ENCODE assay signal across 8 cellular contexts in the genomic region with DNA sequence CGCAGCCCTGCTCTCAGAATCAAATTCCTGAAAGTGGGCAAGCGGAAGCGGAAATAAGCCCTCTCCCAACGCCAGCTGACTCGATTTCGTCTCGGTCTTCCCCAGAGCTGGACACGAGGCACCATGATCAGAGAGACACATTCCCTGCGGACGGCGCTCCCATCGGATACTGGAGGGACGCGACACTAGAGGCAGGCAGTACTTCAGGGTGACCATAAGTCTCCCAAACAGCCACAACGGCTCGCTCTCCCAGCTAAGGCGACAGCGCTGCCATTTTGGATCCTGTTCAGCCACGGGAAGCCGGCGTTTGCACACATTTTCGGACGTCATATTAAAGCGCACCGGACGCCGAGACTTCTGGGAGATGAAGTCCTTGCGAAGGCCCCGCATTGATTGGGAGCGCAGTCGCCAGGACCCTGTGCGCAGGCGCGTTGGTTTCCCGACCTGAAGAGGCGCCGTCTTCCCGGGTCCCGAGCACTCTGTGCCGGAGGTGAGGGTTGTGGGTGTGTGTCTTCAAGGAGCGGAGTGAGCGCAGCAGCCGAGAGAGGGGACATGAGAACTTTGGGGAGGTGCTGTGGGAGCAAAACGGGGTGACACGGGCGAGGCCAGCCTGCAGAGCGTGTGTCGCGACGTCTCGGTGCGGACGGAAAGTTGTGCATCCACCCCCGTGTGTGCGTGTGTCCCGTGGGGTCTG. TPM values are rescaled to one million over a fixed set of nuclear protein-coding genes. Genes with fewer than 3 reads are reported as not detected.
DNase-seq lines count a peak whose midpoint lies in the region; ATAC-seq and TF ChIP-seq lines count a peak whose summit lies in the region.

ZNF2 (plus strand) TSS at position 439 of the 694 bp plus-strand sequence. CDS start 10,418 bp downstream, outside the sequence.

- ATAC-seq in GM19452 (IDR thresholded peaks at IDR 0.05; ENCODE audit: unreplicated experiment) (peak; percentile 89), HG03575 (IDR thresholded peaks at IDR 0.05; ENCODE audit: extremely low read depth, insufficient number of reproducible peaks, low FRiP score, unreplicated experiment) (peak; percentile 82)

- intact Hi-C loops in CD4-positive, alpha-beta memory T cell (cut with micrococcal nuclease): loop anchor here (1.0 kb wide), 4 partner anchors 42 to 237 kb away; partner anchors contain the start of genes FAHD2A and ZNF892
- intact Hi-C loops in activated CD4-positive, alpha-beta memory T cell treated with anti-CD3 and anti-CD28 coated beads for 36 hours (cut with micrococcal nuclease): loop anchor here (1.0 to 5.0 kb wide), 5 partner anchors 42 to 237 kb away; partner anchors contain the start of genes FAHD2A, MAL and ZNF892
- intact Hi-C loops in dorsolateral prefrontal cortex (cut with DNase I): loop anchor here (2.0 kb wide), 2 partner anchors 41 to 43 kb away; partner anchors contain the start of gene ZNF892 (in 2 of the 2)

- CTCF ChIA-PET in CD4-positive, alpha-beta memory T cell (lab: Charles Lee; ENCODE audit: partially characterized antibody): interaction anchor here (0.8 to 2.4 kb wide), 11 partner anchors 9 to 143 kb away, joined by 3 to 18 read pairs (median 4); partner anchors contain the start of genes MAL and MRPS5
- CTCF ChIA-PET in activated CD4-positive, alpha-beta memory T cell treated with anti-CD3 and anti-CD28 coated beads for 36 hours (lab: Charles Lee): interaction anchor here (0.9 to 2.1 kb wide), 9 partner anchors 27 to 208 kb away, joined by 3 to 8 read pairs (median 4); partner anchors contain the start of gene MRPS5

- no peaks in the 10 kb centered on the region for H3K27me3 ChIP-seq in CD4-positive, alpha-beta memory T cell (ENCODE audit: insufficient read depth, low read length)
- no peaks in the 10 kb centered on the region for H3K27me3 ChIP-seq in dorsolateral prefrontal cortex
- H3K27me3 ChIP-seq in liver (ENCODE audit: control insufficient read depth in 4 of 4, insufficient read depth in 4 of 4, low read length in 3 of 4): no peaks in the 10 kb centered on the region

- H3K4me1 ChIP-seq in CD4-positive, alpha-beta memory T cell (ENCODE audit: insufficient read depth, low read length): peaks cover 21% of the 10 kb centered on the region
- H3K4me1 ChIP-seq in liver (ENCODE audit: control insufficient read depth in 4 of 4, insufficient read depth in 4 of 4, low read length in 3 of 4): peaks cover 2 to 19% (median 18%) of the 10 kb centered on the region in 4 donors

- TF ChIP-seq RAD21 in liver (IDR thresholded peaks at IDR 0.05): no peak

- H3K9me3 Mint-ChIP-seq in CD4-positive, alpha-beta memory T cell: peaks cover 0 to 7% (median 0%) of the 10 kb centered on the region in 8 donors
- no peaks in the 10 kb centered on the region for H3K9me3 Mint-ChIP-seq in activated CD4-positive, alpha-beta memory T cell treated with anti-CD3 and anti-CD28 coated beads for 36 hours

- H3K36me3 ChIP-seq in CD4-positive, alpha-beta memory T cell (ENCODE audit: insufficient read depth, low read length): no peaks in the 10 kb centered on the region
- no peaks in the 10 kb centered on the region for H3K36me3 ChIP-seq in liver (ENCODE audit: control insufficient read depth in 4 of 4, insufficient read depth in 3 of 4, low read depth in 1 of 4, low read length in 3 of 4)

- no peaks in the 10 kb centered on the region for H3K27me3 Mint-ChIP-seq in CD4-positive, alpha-beta memory T cell
- H3K27me3 Mint-ChIP-seq in activated CD4-positive, alpha-beta memory T cell treated with anti-CD3 and anti-CD28 coated beads for 36 hours: no peaks in the 10 kb centered on the region

- H3K27ac Mint-ChIP-seq in CD4-positive, alpha-beta memory T cell: peak within 1 kb of the TSS; percentile 94 to 99 (median 98)
- H3K27ac Mint-ChIP-seq in activated CD4-positive, alpha-beta memory T cell treated with anti-CD3 and anti-CD28 coated beads for 36 hours: peak within 1 kb of the TSS; percentile 93

- H3K4me1 Mint-ChIP-seq in CD4-positive, alpha-beta memory T cell: peaks cover 24 to 40% (median 34%) of the 10 kb centered on the region in 4 donors
- peaks cover 33% of the 10 kb centered on the region for H3K4me1 Mint-ChIP-seq in activated CD4-positive, alpha-beta memory T cell treated with anti-CD3 and anti-CD28 coated beads for 36 hours (ENCODE audit: low read depth)

- H3K36me3 Mint-ChIP-seq in CD4-positive, alpha-beta memory T cell: peaks cover 9 to 11% of the 10 kb centered on the region in 2 donors
- peaks cover 7% of the 10 kb centered on the region for H3K36me3 Mint-ChIP-seq in activated CD4-positive, alpha-beta memory T cell treated with anti-CD3 and anti-CD28 coated beads for 36 hours

- H3K9me3 ChIP-seq in CD4-positive, alpha-beta memory T cell (ENCODE audit: control insufficient read depth in 1 of 2, low read length in 2 of 2): no peaks in the 10 kb centered on the region
- H3K9me3 ChIP-seq in liver (ENCODE audit: control insufficient read depth in 4 of 4, low read length in 3 of 4): peaks cover 0 to 1% (median 0%) of the 10 kb centered on the region in 4 donors

- DNase-seq in CD4-positive, alpha-beta memory T cell: peak; percentile 95 to 98 (median 96)
- DNase-seq in NCI-H82 (lab: John Stamatoyannopoulos, UW) (peak; percentile 99), dorsolateral prefrontal cortex (peak; percentile 97 to 99 (median 98))
- peak; percentile 98 for DNase-seq in activated CD4-positive, alpha-beta memory T cell treated with anti-CD3 and anti-CD28 coated beads for 36 hours
- DNase-seq in stimulated activated CD4-positive, alpha-beta T cell treated with anti-CD3 and anti-CD28 coated beads, Interleukin-4, amount 100 ng/mL, for 1 hour: peak; percentile 95

- WGBS in liver: under 1% methylated on average over 56 of the region's 56 CpGs

- peak within 1 kb of the TSS; percentile 88 to 97 for H3K4me3 ChIP-seq in CD4-positive, alpha-beta memory T cell (ENCODE audit: low read length in 2 of 2)
- peak within 1 kb of the TSS; percentile 63 to 100 (median 92) for H3K4me3 ChIP-seq in dorsolateral prefrontal cortex
- H3K4me3 ChIP-seq in liver (ENCODE audit: low read depth in 1 of 3, low read length in 3 of 3): peak within 1 kb of the TSS; percentile 85 to 100 (median 96)

- H3K9ac ChIP-seq in liver (ENCODE audit: low read depth in 1 of 2, low read length in 2 of 2): peak within 1 kb of the TSS; percentile 91 to 94

- H3K4me3 Mint-ChIP-seq in CD4-positive, alpha-beta memory T cell: peak within 1 kb of the TSS; percentile 95 to 100 (median 100)
- peak within 1 kb of the TSS; percentile 100 for H3K4me3 Mint-ChIP-seq in activated CD4-positive, alpha-beta memory T cell treated with anti-CD3 and anti-CD28 coated beads for 36 hours

- TF ChIP-seq CTCF in dorsolateral prefrontal cortex (IDR thresholded peaks at IDR 0.05 in 54 of 56, conservative IDR thresholded peaks at IDR 0.05 in 2 of 56; ENCODE audit: low read depth in 1 of 56, partially characterized antibody in 56 of 56) (peak in 40 of 56 donors; percentile 9 to 67 (median 41)), liver (IDR thresholded peaks at IDR 0.05; ENCODE audit: low read depth, low read length, missing input control) (no peak)

- POLR2A ChIA-PET in CD4-positive, alpha-beta memory T cell (lab: Charles Lee; ENCODE audit: partially characterized antibody): interaction anchor here (0.6 to 2.8 kb wide), 13 partner anchors 9 to 237 kb away, joined by 3 to 36 read pairs (median 4); partner anchors contain the start of genes FAHD2A, MAL and MRPS5
- POLR2A ChIA-PET in activated CD4-positive, alpha-beta memory T cell treated with anti-CD3 and anti-CD28 coated beads for 36 hours (lab: Charles Lee): interaction anchor here (0.8 to 3.1 kb wide), 5 partner anchors 44 to 237 kb away, joined by 3 to 18 read pairs (median 6); partner anchors contain the start of genes FAHD2A, MAL and MRPS5

- peak within 1 kb of the TSS; percentile 89 for H3K27ac ChIP-seq in CD4-positive, alpha-beta memory T cell (ENCODE audit: low read depth, low read length)
- H3K27ac ChIP-seq in dorsolateral prefrontal cortex (peak within 1 kb of the TSS; percentile 53 to 99 (median 93)), liver (ENCODE audit: low read depth in 1 of 2, low read length in 2 of 2) (peak within 1 kb of the TSS; percentile 94 to 97)

TF ChIP-seq in liver, 16 proteins besides CTCF, POLR2A, EP300 and RAD21 (continues in another document):
- TF ChIP-seq FOXA1 (IDR thresholded peaks at IDR 0.05) (no peak), REST (IDR thresholded peaks at IDR 0.05) (peak; percentile 64), HNF4A (conservative IDR thresholded peaks at IDR 0.05) (no peak), RXRA (IDR thresholded peaks at IDR 0.05) (peak in 1 of 2 donors; percentile 48)
- TF ChIP-seq, protein P1, sequence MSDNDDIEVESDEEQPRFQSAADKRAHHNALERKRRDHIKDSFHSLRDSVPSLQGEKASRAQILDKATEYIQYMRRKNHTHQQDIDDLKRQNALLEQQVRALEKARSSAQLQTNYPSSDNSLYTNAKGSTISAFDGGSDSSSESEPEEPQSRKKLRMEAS (IDR thresholded peaks at IDR 0.05): peak; percentile 91

RNA-seq across cellular contexts. Expression of gene ZNF2, which starts in this region (rescaled TPM):
- total RNA-seq in CD4-positive, alpha-beta memory T cell: 10 to 100 TPM in 1 of 2 experiments, 1 to 10 TPM in 1; 8.3 to 10.1 TPM
- 1 to 10 TPM; 2.1 to 4.3 TPM for polyA plus RNA-seq in CD4-positive, alpha-beta memory T cell
- 1 to 10 TPM; 3.9 to 4.4 TPM for total RNA-seq in activated CD4-positive, alpha-beta memory T cell treated with anti-CD3 and anti-CD28 coated beads for 36 hours
- total RNA-seq in dorsolateral prefrontal cortex: 1 to 10 TPM; 4.3 to 9.8 (median 6.6) TPM
- total RNA-seq in liver: 1 to 10 TPM; 2.5 to 3.0 TPM
- polyA plus RNA-seq in liver: 1 to 10 TPM; 1.0 to 1.2 TPM

Comparison
In these comparisons a context has a peak if more than half of its experiments do, and no peak if none do; other contexts are left out.
1. Peak in every context shown above with its lines: DNase-seq, ATAC-seq, H3K4me3 ChIP-seq and H3K27ac ChIP-seq.